In the genomic region with DNA sequence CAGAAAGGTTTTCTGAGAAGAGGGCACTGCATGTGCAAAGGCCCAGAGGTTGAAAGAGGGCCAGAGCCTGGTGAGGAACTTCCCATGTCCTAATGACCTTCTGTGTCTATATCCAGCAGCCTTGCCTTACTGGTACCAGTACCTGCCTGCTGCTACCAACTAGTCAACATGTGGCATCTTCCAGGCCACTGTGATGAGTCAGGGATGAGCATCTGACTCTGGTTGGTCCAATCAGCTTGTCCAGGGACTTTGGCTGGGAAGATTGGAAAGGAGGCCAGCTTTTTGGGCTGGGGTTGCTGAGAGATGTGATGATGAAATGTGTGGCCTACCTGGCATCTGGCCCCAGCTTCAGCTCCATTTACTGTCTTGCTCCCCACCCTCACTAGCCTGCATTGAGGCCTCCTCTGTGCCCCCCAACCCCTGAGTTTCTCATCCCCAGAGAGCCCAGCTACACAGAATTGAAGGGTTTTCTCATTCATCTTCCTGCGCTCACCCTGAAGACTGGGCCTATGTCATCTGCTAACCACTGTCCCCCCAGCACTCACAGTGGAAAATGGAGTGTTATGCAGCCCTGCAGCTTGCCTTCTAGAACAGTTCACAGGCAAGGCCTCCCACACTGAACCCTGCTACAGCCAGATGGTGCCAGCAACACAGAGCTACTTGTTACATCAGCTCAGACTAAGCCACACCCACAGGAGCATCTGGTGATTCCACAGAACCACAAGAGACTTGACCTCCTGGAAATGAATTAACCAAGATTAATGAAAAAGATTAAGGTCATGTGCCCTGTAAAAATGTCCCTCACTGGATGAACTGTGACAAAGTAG, we compare ENCODE assay signal across 1 cellular context.
A peak's percentile ranks its signal among the peaks of the same experiment; 100 is the strongest.
TF ChIP-seq lines count a peak whose summit lies in the region.

No MANE protein-coding gene starts in this region.

TF ChIP-seq in SK-N-SH, 30 proteins besides CTCF, POLR2A, EP300 and RAD21 (continued from another document):
- TF ChIP-seq, protein P1, sequence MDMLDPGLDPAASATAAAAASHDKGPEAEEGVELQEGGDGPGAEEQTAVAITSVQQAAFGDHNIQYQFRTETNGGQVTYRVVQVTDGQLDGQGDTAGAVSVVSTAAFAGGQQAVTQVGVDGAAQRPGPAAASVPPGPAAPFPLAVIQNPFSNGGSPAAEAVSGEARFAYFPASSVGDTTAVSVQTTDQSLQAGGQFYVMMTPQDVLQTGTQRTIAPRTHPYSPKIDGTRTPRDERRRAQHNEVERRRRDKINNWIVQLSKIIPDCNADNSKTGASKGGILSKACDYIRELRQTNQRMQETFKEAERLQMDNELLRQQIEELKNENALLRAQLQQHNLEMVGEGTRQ (IDR thresholded peaks at IDR 0.05; ENCODE audit: borderline replicate concordance, low read depth, low read length), result no peak
- TF ChIP-seq, protein P2, sequence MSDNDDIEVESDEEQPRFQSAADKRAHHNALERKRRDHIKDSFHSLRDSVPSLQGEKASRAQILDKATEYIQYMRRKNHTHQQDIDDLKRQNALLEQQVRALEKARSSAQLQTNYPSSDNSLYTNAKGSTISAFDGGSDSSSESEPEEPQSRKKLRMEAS (IDR thresholded peaks at IDR 0.05; ENCODE audit: low read depth), result 0 out of 2 replicates have a peak, but pooled peaks have one; percentile 44
- TF ChIP-seq TCF12 (IDR thresholded peaks at IDR 0.05) (peak; percentile 55; the same call in 1 of the 2 replicates), CHD2 (IDR thresholded peaks at IDR 0.05; ENCODE audit: low read length, partially characterized antibody) (peak; percentile 70), RCOR1 (IDR thresholded peaks at IDR 0.05; ENCODE audit: low read length) (peak; percentile 80; the same call in 1 of the 2 replicates), FOXJ3 (CRISPR knock-in tag; IDR thresholded peaks at IDR 0.05) (peak; percentile 67; the same call in 1 of the 2 replicates), GATA2 (CRISPR knock-in tag; IDR thresholded peaks at IDR 0.05) (peak; percentile 75)
